In the genomic region with DNA sequence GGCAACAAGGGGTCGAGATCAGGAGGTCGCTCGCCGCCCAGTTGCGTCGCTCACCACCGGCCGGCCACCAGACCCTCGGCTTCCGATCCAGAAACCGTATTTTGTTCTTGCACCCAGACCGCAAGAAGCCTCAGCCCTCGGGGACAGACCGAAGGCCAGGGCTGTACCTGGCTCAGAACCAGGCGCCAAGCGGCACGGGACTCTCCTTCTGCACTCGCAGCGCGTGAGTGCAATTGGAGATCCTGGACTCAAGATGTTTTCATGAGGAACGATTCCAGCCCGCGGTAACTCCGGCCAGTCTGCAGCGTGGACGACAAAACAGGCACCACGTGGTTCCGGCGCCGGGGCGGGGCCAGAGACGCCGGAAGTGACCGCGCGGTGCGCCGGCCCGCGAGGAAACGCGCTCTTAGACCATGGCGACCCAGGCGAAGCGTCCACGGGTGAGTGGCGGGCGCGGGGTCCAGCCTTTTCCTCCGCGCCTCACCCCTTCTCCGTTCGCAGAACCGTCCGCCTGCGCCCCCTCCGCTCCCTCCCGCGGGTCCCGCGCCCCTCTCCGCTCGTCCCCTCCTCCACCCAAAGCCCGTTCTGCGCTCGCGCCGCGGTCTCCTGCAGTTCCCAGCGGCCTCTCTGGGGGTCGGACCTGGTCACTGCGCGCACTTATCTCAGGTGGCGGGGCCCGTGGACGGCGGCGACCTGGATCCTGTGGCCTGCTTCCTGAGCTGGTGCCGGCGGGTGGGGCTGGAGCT, we compare ENCODE assay signal across 8 cellular contexts. TPM values are rescaled to one million over a fixed set of nuclear protein-coding genes. Genes with fewer than 3 reads are reported as not detected.
A peak's percentile ranks its signal among the peaks of the same experiment; 100 is the strongest.
DNase-seq lines count a peak whose midpoint lies in the region; ATAC-seq and TF ChIP-seq lines count a peak whose summit lies in the region.

A gene with protein sequence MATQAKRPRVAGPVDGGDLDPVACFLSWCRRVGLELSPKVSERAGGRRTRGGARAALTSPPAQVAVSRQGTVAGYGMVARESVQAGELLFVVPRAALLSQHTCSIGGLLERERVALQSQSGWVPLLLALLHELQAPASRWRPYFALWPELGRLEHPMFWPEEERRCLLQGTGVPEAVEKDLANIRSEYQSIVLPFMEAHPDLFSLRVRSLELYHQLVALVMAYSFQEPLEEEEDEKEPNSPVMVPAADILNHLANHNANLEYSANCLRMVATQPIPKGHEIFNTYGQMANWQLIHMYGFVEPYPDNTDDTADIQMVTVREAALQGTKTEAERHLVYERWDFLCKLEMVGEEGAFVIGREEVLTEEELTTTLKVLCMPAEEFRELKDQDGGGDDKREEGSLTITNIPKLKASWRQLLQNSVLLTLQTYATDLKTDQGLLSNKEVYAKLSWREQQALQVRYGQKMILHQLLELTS (plus strand): TSS at position 393 of the 746 bp plus-strand sequence. CDS start 21 bp downstream, at position 414.

- H3K36me3 Mint-ChIP-seq in neural progenitor cell = peaks cover 16% of the 10 kb centered on the region

- H3K36me3 ChIP-seq in neural progenitor cell = peaks cover 7% of the 10 kb centered on the region

- H3K9ac ChIP-seq in neural progenitor cell = peak within 1 kb of the TSS; percentile 51

- peaks cover 21% of the 10 kb centered on the region for H3K4me1 Mint-ChIP-seq in neural progenitor cell

- DNase-seq in DMS53 (lab: John Stamatoyannopoulos, UW) (peak; percentile 93), HuH-7 (ENCODE audit: low spot score) (peak; percentile 77), RPMI8226 (peak; percentile 95), foreskin keratinocyte (peak; percentile 54 to 78), neural progenitor cell (ENCODE audit: low spot score) (peak; percentile 93), stromal cell of bone marrow (ENCODE audit: low read depth) (peak; percentile 76)
- peak; percentile 60 for DNase-seq in activated gamma-delta T cell treated with anti-CD3 and anti-CD28 coated beads, Interleukin-2, amount 50 U/mL, for 16 hours (ENCODE audit: low read depth)

- peaks cover 63% of the 10 kb centered on the region for H3F3A ChIP-seq in neural progenitor cell (ENCODE audit: low read depth)

- peak; percentile 24 for TF ChIP-seq CTCF in foreskin keratinocyte (conservative IDR thresholded peaks at IDR 0.05)
- TF ChIP-seq CTCF in neural progenitor cell (IDR thresholded peaks at IDR 0.05) = peak; percentile 35

- H3K4me1 ChIP-seq in foreskin keratinocyte = peaks cover 6% of the 10 kb centered on the region
- peaks cover 15% of the 10 kb centered on the region for H3K4me1 ChIP-seq in neural progenitor cell

- H3K4me3 Mint-ChIP-seq in neural progenitor cell = peak within 1 kb of the TSS; percentile 94

- H3K79me2 ChIP-seq in neural progenitor cell (ENCODE audit: low read depth) = peaks cover 25% of the 10 kb centered on the region

- H3K4me2 ChIP-seq in neural progenitor cell = peak within 1 kb of the TSS; percentile 82

- H3K27me3 ChIP-seq in foreskin keratinocyte (no peaks in the 10 kb centered on the region), neural progenitor cell (no peaks in the 10 kb centered on the region)

- H4K20me1 ChIP-seq in neural progenitor cell (ENCODE audit: low read depth) = peaks cover 43% of the 10 kb centered on the region

- peaks cover 11% of the 10 kb centered on the region for H3K27me3 Mint-ChIP-seq in neural progenitor cell (ENCODE audit: insufficient read depth, low read depth)

- H3K9me3 Mint-ChIP-seq in neural progenitor cell = no peaks in the 10 kb centered on the region

- peak; percentile 78 for ATAC-seq in GM21515 (IDR thresholded peaks at IDR 0.05; ENCODE audit: unreplicated experiment)
- ATAC-seq in foreskin keratinocyte = peak; percentile 82

- H3K9me3 ChIP-seq in neural progenitor cell (ENCODE audit: low read depth) = no peaks in the 10 kb centered on the region

- H3K27ac Mint-ChIP-seq in neural progenitor cell = peak within 1 kb of the TSS; percentile 76

- peak within 1 kb of the TSS; percentile 68 for H3K4me3 ChIP-seq in neural progenitor cell

- no peak within 1 kb of the TSS for H3K27ac ChIP-seq in foreskin keratinocyte
- H3K27ac ChIP-seq in neural progenitor cell = peak within 1 kb of the TSS; percentile 26

- H2AFZ ChIP-seq in neural progenitor cell (replicated peaks) = peak within 1 kb of the TSS; percentile 96

RNA-seq across cellular contexts. Expression of the gene that starts here (rescaled TPM):
- total RNA-seq in foreskin keratinocyte (12.5 and 13.6 TPM in 2 replicates), neural progenitor cell (ENCODE audit: low replicate concordance) (25.0 and 34.8 TPM in 2 replicates)
- polyA plus RNA-seq in foreskin keratinocyte = 8.2 and 10.4 TPM in 2 replicates
